Comparison of ENCODE assay signal across 8 cellular contexts in genomic region chr3:15426579-15427118, GRCh38. TPM values are rescaled to one million over a fixed set of nuclear protein-coding genes. Genes with fewer than 3 reads are reported as not detected.
DNase-seq lines count a peak whose midpoint lies in the region; ATAC-seq lines count a peak whose summit lies in the region.

No MANE protein-coding gene starts in this region.

- peaks cover 14% of the 10 kb centered on the region for H3K4me1 ChIP-seq in stomach smooth muscle (ENCODE audit: control insufficient read depth, insufficient read depth, low read length)

- peak overlapping the region; percentile 66 for H3K27ac ChIP-seq in stomach smooth muscle (ENCODE audit: low read length)

- ATAC-seq in GM18861 (IDR thresholded peaks at IDR 0.05; ENCODE audit: unreplicated experiment) = no peak

- H3K4me1 Mint-ChIP-seq in T-helper 1 cell treated with Interleukin-12 subunit alpha and Interleukin-12 subunit beta and Interleukin-4 antibody, amounts not matched to agents 30 μg/mL and 1 μg/mL, for 36 hours (ENCODE audit: low read depth) = peaks cover 39% of the 10 kb centered on the region
- peaks cover 54% of the 10 kb centered on the region for H3K4me1 Mint-ChIP-seq in activated naive CD8-positive, alpha-beta T cell (ENCODE audit: low read depth)
- peaks cover 59 to 72% of the 10 kb centered on the region in 2 donors for H3K4me1 Mint-ChIP-seq in immature natural killer cell

- H3K9me3 ChIP-seq in stomach smooth muscle (ENCODE audit: control insufficient read depth in 2 of 2, low read length in 2 of 2) = no peaks in the 10 kb centered on the region

- H3K9ac ChIP-seq in stomach smooth muscle (ENCODE audit: low read length in 2 of 2) = peak overlapping the region; percentile 85 to 91

- peaks cover 3% of the 10 kb centered on the region for H3K9me3 Mint-ChIP-seq in T-helper 1 cell treated with Interleukin-12 subunit alpha and Interleukin-12 subunit beta and Interleukin-4 antibody, amounts not matched to agents 30 μg/mL and 1 μg/mL, for 36 hours
- H3K9me3 Mint-ChIP-seq in activated naive CD8-positive, alpha-beta T cell (ENCODE audit: low read depth) = no peaks in the 10 kb centered on the region
- no peaks in the 10 kb centered on the region for H3K9me3 Mint-ChIP-seq in immature natural killer cell

- H3K27ac Mint-ChIP-seq in T-helper 1 cell treated with Interleukin-12 subunit alpha and Interleukin-12 subunit beta and Interleukin-4 antibody, amounts not matched to agents 30 μg/mL and 1 μg/mL, for 36 hours = peak overlapping the region; percentile 90
- H3K27ac Mint-ChIP-seq in activated naive CD8-positive, alpha-beta T cell = peak overlapping the region; percentile 94
- peak overlapping the region; percentile 89 to 98 (median 96) for H3K27ac Mint-ChIP-seq in immature natural killer cell

- DNase-seq in T-helper 1 cell (no peak), immature natural killer cell (no peak), Ammon's horn (ENCODE audit: low spot score) (no peak)
- DNase-seq in stimulated activated CD4-positive, alpha-beta T cell treated with anti-CD3 and anti-CD28 coated beads, Interleukin-1b, Interleukin-23, amount 100 ng/mL, for 48 hours = no peak

- H3K27me3 ChIP-seq in stomach smooth muscle (ENCODE audit: control insufficient read depth in 1 of 2, insufficient read depth in 2 of 2, low read length in 2 of 2) = no peaks in the 10 kb centered on the region

- H3K27me3 Mint-ChIP-seq in T-helper 1 cell treated with Interleukin-12 subunit alpha and Interleukin-12 subunit beta and Interleukin-4 antibody, amounts not matched to agents 30 μg/mL and 1 μg/mL, for 36 hours (ENCODE audit: low read depth) = no peaks in the 10 kb centered on the region
- no peaks in the 10 kb centered on the region for H3K27me3 Mint-ChIP-seq in activated naive CD8-positive, alpha-beta T cell
- peaks cover 2 to 12% (median 6%) of the 10 kb centered on the region in 3 donors for H3K27me3 Mint-ChIP-seq in immature natural killer cell (ENCODE audit: low read depth in 3 of 3)

- peaks cover 5 to 6% of the 10 kb centered on the region in 2 donors for H3K36me3 ChIP-seq in stomach smooth muscle (ENCODE audit: control insufficient read depth in 2 of 2, insufficient read depth in 2 of 2, low read length in 2 of 2)

- peaks cover 28% of the 10 kb centered on the region for H3K36me3 Mint-ChIP-seq in T-helper 1 cell treated with Interleukin-12 subunit alpha and Interleukin-12 subunit beta and Interleukin-4 antibody, amounts not matched to agents 30 μg/mL and 1 μg/mL, for 36 hours (ENCODE audit: low read depth)
- peaks cover 3% of the 10 kb centered on the region for H3K36me3 Mint-ChIP-seq in activated naive CD8-positive, alpha-beta T cell
- peaks cover 0 to 13% (median 9%) of the 10 kb centered on the region in 3 donors for H3K36me3 Mint-ChIP-seq in immature natural killer cell

- H3K4me3 ChIP-seq in stomach smooth muscle (ENCODE audit: low read length in 2 of 2) = peak overlapping the region; percentile 91 to 97

- H3K4me3 Mint-ChIP-seq in T-helper 1 cell treated with Interleukin-12 subunit alpha and Interleukin-12 subunit beta and Interleukin-4 antibody, amounts not matched to agents 30 μg/mL and 1 μg/mL, for 36 hours = peak overlapping the region; percentile 96
- peak overlapping the region; percentile 95 for H3K4me3 Mint-ChIP-seq in activated naive CD8-positive, alpha-beta T cell
- peak overlapping the region; percentile 96 to 99 (median 98) for H3K4me3 Mint-ChIP-seq in immature natural killer cell

RNA-seq across cellular contexts. Expression of gene METTL6, which starts 0.7 kb away (rescaled TPM):
- 10 to 100 TPM in 2 of 3 donors, 1 to 10 TPM in 1; 2.3 to 20.3 (median 13.1) TPM for polyA plus RNA-seq in immature natural killer cell

RNA-seq across cellular contexts. Expression of gene EAF1, which starts 0.7 kb away (rescaled TPM):
- 10 to 100 TPM; 14.4 to 24.0 (median 14.6) TPM for polyA plus RNA-seq in immature natural killer cell
